In the genomic region with DNA sequence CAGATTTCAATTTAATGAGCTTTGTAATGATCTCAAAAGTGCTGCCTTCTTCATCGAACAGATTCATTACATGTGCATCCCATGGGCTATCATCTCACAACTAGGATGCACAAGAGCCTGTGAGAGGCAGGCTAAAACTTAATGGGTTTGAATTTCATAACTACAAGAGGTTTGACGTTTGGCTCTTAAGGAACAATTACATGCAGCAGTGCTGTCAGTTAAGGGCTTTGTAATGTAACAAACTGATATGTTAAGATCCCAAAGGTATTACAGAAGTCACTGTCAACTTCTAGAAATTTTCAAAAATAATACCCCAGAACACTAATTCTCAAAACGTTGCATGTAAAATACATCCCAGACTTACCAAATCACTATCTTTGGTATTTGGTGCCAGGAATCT, we compare ENCODE assay signal across 29 cellular contexts.
"Had no signal": no experiment of that assay in that cellular context is flagged by ENCODE, and none has a peak within 500 bp of the region (broad histone marks: within the 10 kb centered on the region; RNA-seq: fewer than 3 reads in every experiment).

No MANE protein-coding gene starts in this region.

- H3K27me3 ChIP-seq: neutrophil, right lobe of liver, sigmoid colon, stomach, thyroid gland, tibial nerve, upper lobe of left lung had no signal

- H3K4me3 ChIP-seq: psoas muscle, right lobe of liver, sigmoid colon, stomach, thoracic aorta, thyroid gland, tibial nerve, upper lobe of left lung had no signal

- DNase-seq: naive thymus-derived CD4-positive, alpha-beta T cell; natural killer cell; nucleus accumbens; posterior cingulate gyrus; psoas muscle; right cardiac atrium; right lobe of liver; sigmoid colon; small intestine; stimulated activated CD4-positive, alpha-beta T cell treated with anti-CD3 and anti-CD28 coated beads, Interleukin-15, amount 100 ng/mL, for 24 hours; stimulated activated CD4-positive, alpha-beta T cell treated with anti-CD3 and anti-CD28 coated beads, Interleukin-2, amount 100 ng/mL, for 24 hours; stimulated activated CD4-positive, alpha-beta T cell treated with anti-CD3 and anti-CD28 coated beads, Interleukin-2, amount 100 ng/mL, for 48 hours; stimulated activated CD4-positive, alpha-beta T cell treated with anti-CD3 and anti-CD28 coated beads, Interleukin-4, amount 100 ng/mL, for 24 hours; stimulated activated naive B cell treated with anti-CD40 and anti-IgM and Interleukin-4, amounts not matched to agents 10 μg/mL and 1 μg/mL and 100 μg/mL, for 72 hours; stimulated activated naive CD4-positive, alpha-beta T cell treated with Interleukin-2 at 50 U/mL for 16 hours; stomach; thyroid gland; trophoblast cell; upper lobe of left lung had no signal

- H3K79me2 ChIP-seq: parathyroid adenoma had no signal

- H3K9me3 ChIP-seq: neutrophil, psoas muscle, right lobe of liver, sigmoid colon, stomach, thoracic aorta, thyroid gland, tibial nerve, upper lobe of left lung had no signal

- H3K27ac ChIP-seq: neutrophil, parathyroid adenoma, psoas muscle, right lobe of liver, sigmoid colon, stomach, thoracic aorta, thyroid gland, tibial nerve, upper lobe of left lung had no signal

- H3K27me3 Mint-ChIP-seq: naive thymus-derived CD4-positive, alpha-beta T cell; progenitor cell of endocrine pancreas; stimulated activated naive B cell treated with anti-CD40 and anti-IgM and Interleukin-4, amounts not matched to agents 10 μg/mL and 1 μg/mL and 100 μg/mL, for 72 hours; stimulated activated naive CD8-positive, alpha-beta T cell treated with anti-CD3 and anti-CD28 coated beads, Interleukin-15, Interleukin-2, amounts not matched to agents 100 ng/mL and 50 ng/mL, for 24 hours had no signal

- H3K9ac ChIP-seq: parathyroid adenoma had no signal

- FAIRE-seq: small intestine, urothelium cell line had no signal

- H3K4me3 Mint-ChIP-seq: naive thymus-derived CD4-positive, alpha-beta T cell; natural killer cell; nephron; neural crest cell; stimulated activated effector memory CD8-positive, alpha-beta T cell treated with anti-CD3 and anti-CD28 coated beads, Interleukin-12 subunit alpha, Interleukin-12 subunit beta, amount 100 ng/mL, for 72 hours; stimulated activated naive B cell treated with anti-CD40 and anti-IgM and Interleukin-4, amounts not matched to agents 10 μg/mL and 1 μg/mL and 100 μg/mL, for 72 hours; stimulated activated naive CD8-positive, alpha-beta T cell treated with anti-CD3 and anti-CD28 coated beads, Interleukin-15, Interleukin-2, amounts not matched to agents 100 ng/mL and 50 ng/mL, for 24 hours had no signal

- H3K4me1 ChIP-seq: parathyroid adenoma, psoas muscle, right lobe of liver, sigmoid colon, stomach, thyroid gland, upper lobe of left lung had no signal

- H3K36me3 ChIP-seq: right lobe of liver, sigmoid colon, thoracic aorta, thyroid gland, upper lobe of left lung had no signal

- H3K4me1 Mint-ChIP-seq: nephron, neural crest cell had no signal

- H2AFZ ChIP-seq: parathyroid adenoma had no signal

- ATAC-seq: naive thymus-derived CD4-positive, alpha-beta T cell; natural killer cell; psoas muscle; right cardiac atrium; right lobe of liver; stimulated activated effector memory CD8-positive, alpha-beta T cell treated with anti-CD3 and anti-CD28 coated beads, Interleukin-12 subunit alpha, Interleukin-12 subunit beta, amount 100 ng/mL, for 72 hours; stimulated activated naive B cell treated with anti-CD40 and anti-IgM and Interleukin-4, amounts not matched to agents 10 μg/mL and 1 μg/mL and 100 μg/mL, for 72 hours had no signal

- H3K27ac Mint-ChIP-seq: naive thymus-derived CD4-positive, alpha-beta T cell; natural killer cell; nephron; progenitor cell of endocrine pancreas; stimulated activated effector memory CD8-positive, alpha-beta T cell treated with anti-CD3 and anti-CD28 coated beads, Interleukin-12 subunit alpha, Interleukin-12 subunit beta, amount 100 ng/mL, for 72 hours; stimulated activated naive B cell treated with anti-CD40 and anti-IgM and Interleukin-4, amounts not matched to agents 10 μg/mL and 1 μg/mL and 100 μg/mL, for 72 hours; stimulated activated naive CD8-positive, alpha-beta T cell treated with anti-CD3 and anti-CD28 coated beads, Interleukin-15, Interleukin-2, amounts not matched to agents 100 ng/mL and 50 ng/mL, for 24 hours had no signal
